14 cellular contexts compared by ENCODE assay signal in the genomic region with DNA sequence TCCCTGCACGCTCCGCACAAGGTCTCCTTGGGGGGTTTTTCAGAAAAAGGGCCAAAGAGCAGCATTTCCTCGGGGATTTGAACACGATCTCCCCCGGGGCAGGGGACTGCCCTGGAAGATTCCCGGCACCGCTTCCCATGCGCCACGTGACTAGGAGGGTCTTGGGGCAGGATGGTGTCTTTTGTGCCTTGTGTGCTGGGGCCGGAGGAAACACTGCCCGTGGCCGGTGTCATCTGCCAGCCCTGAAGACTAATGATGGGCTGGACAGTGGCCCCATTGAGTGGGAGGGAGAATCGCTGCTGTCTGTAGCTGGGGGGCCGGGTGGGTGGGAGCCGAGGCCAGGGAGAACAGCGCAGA.
A peak's percentile ranks its signal among the peaks of the same experiment; 100 is the strongest.
DNase-seq lines count a peak whose midpoint lies in the region; ATAC-seq, FAIRE-seq and TF ChIP-seq lines count a peak whose summit lies in the region.
"Had no signal": no experiment of that assay in that cellular context is flagged by ENCODE, and none has a peak within 500 bp of the region (broad histone marks: within the 10 kb centered on the region; RNA-seq: fewer than 3 reads in every experiment).

No MANE protein-coding gene starts in this region.

- WGBS in small intestine, 3 donors: 78 to 87% (median 79%) methylated on average over 16 of the region's 16 CpGs

- no peaks in the 10 kb centered on the region for H3K36me3 ChIP-seq in small intestine (ENCODE audit: control insufficient read depth in 2 of 2, insufficient read depth in 2 of 2, low read length in 2 of 2)

- ATAC-seq in activated T-cell treated with anti-CD3 and anti-CD28 coated beads, Interleukin-2, amount 50 U/mL, for 4 hours: no peak
- ATAC-seq in stimulated activated naive CD8-positive, alpha-beta T cell treated with anti-CD3 and anti-CD28 coated beads, Interleukin-15, amount 100 ng/mL, for 72 hours: no peak

- FAIRE-seq in small intestine (lab: Jason Lieb, UNC): no peak
- FAIRE-seq: G401.6, H1 had no signal

- peaks cover 8% of the 10 kb centered on the region for H3K36me3 Mint-ChIP-seq in activated T-cell treated with anti-CD3 and anti-CD28 coated beads, Interleukin-2, amount 50 U/mL, for 4 hours (ENCODE audit: insufficient read depth)
- H3K36me3 Mint-ChIP-seq in activated CD4-positive, alpha-beta memory T cell treated with anti-CD3 and anti-CD28 coated beads, Interleukin-2, amount 10 ng/mL, durations not matched to agents 7 days and 5 days (ENCODE audit: low read depth): peaks cover 78% of the 10 kb centered on the region
- H3K36me3 Mint-ChIP-seq in glutamatergic neuron (ENCODE audit: unreplicated experiment): no peaks in the 10 kb centered on the region

- H3K27me3 ChIP-seq in small intestine (ENCODE audit: control insufficient read depth in 2 of 2, insufficient read depth in 2 of 2, low read length in 2 of 2): no peaks in the 10 kb centered on the region

- peak overlapping the region; percentile 96 for H3K4me3 Mint-ChIP-seq in activated T-cell treated with anti-CD3 and anti-CD28 coated beads, Interleukin-2, amount 50 U/mL, for 4 hours
- H3K4me3 Mint-ChIP-seq in activated CD4-positive, alpha-beta memory T cell treated with anti-CD3 and anti-CD28 coated beads, Interleukin-2, amount 10 ng/mL, durations not matched to agents 7 days and 5 days: peak overlapping the region; percentile 90
- peak overlapping the region; percentile 61 for H3K4me3 Mint-ChIP-seq in glutamatergic neuron (ENCODE audit: unreplicated experiment)
- H3K4me3 Mint-ChIP-seq in stimulated activated naive CD8-positive, alpha-beta T cell treated with anti-CD3 and anti-CD28 coated beads, Interleukin-15, amount 100 ng/mL, for 72 hours: peak overlapping the region; percentile 93 to 94

- peak overlapping the region; percentile 99 for H3K27ac Mint-ChIP-seq in activated CD4-positive, alpha-beta memory T cell treated with anti-CD3 and anti-CD28 coated beads, Interleukin-2, amount 10 ng/mL, durations not matched to agents 7 days and 5 days
- H3K27ac Mint-ChIP-seq in glutamatergic neuron (ENCODE audit: unreplicated experiment): no peak overlapping the region
- H3K27ac Mint-ChIP-seq in stimulated activated naive CD8-positive, alpha-beta T cell treated with anti-CD3 and anti-CD28 coated beads, Interleukin-15, amount 100 ng/mL, for 72 hours: peak overlapping the region; percentile 86 to 97

- H3K4me3 ChIP-seq in small intestine (ENCODE audit: low read depth in 1 of 2, low read length in 2 of 2): peak overlapping the region in 1 of 2 donors; percentile 82

- no peak for DNase-seq in activated T-cell treated with anti-CD3 and anti-CD28 coated beads, Interleukin-2, amount 50 U/mL, for 4 hours
- no peak for DNase-seq in activated T-cell treated with anti-CD3 and anti-CD28 coated beads, Interleukin-2, amount 50 U/mL, for 48 hours
- no peak for DNase-seq in activated CD4-positive, alpha-beta memory T cell treated with anti-CD3 and anti-CD28 coated beads, Interleukin-2, amount 10 ng/mL, durations not matched to agents 7 days and 5 days
- no peak for DNase-seq in glutamatergic neuron
- no peak for DNase-seq in stimulated activated naive CD8-positive, alpha-beta T cell treated with anti-CD3 and anti-CD28 coated beads, Interleukin-15, amount 100 ng/mL, for 72 hours
- DNase-seq in stimulated activated CD4-positive, alpha-beta T cell treated with anti-CD3 and anti-CD28 coated beads, Interleukin-4, amount 100 ng/mL, for 1 hour: no peak
- DNase-seq in small intestine: no peak
- DNase-seq in activated effector memory CD4-positive, alpha-beta T cell treated with anti-CD3 and anti-CD28 coated beads, Interleukin-2, amount 50 U/mL, for 16 hours: no peak
- DNase-seq: activated CD4-positive, alpha-beta T cell treated with anti-CD3 and anti-CD28 coated beads, Interleukin-2, amount 50 U/mL, for 4 hours; NCI-H2171; retina; SHP77 had no signal

- POLR2A ChIA-PET in activated CD4-positive, alpha-beta memory T cell treated with anti-CD3 and anti-CD28 coated beads, Interleukin-2, amount 10 ng/mL, durations not matched to agents 7 days and 5 days (lab: Charles Lee): interaction anchor here (2.7 kb wide), 1 partner anchor 66 kb away, joined by 8 read pairs; no protein-coding TSS in a partner anchor

- no peaks in the 10 kb centered on the region for H3K9me3 ChIP-seq in small intestine (ENCODE audit: control insufficient read depth, low read depth)

- H3K27ac ChIP-seq in small intestine (ENCODE audit: low read depth in 1 of 2, low read length in 1 of 2): peak overlapping the region in 1 of 2 donors; percentile 94

- H3K9me3 Mint-ChIP-seq in activated T-cell treated with anti-CD3 and anti-CD28 coated beads, Interleukin-2, amount 50 U/mL, for 4 hours: no peaks in the 10 kb centered on the region
- no peaks in the 10 kb centered on the region for H3K9me3 Mint-ChIP-seq in activated CD4-positive, alpha-beta memory T cell treated with anti-CD3 and anti-CD28 coated beads, Interleukin-2, amount 10 ng/mL, durations not matched to agents 7 days and 5 days
- H3K9me3 Mint-ChIP-seq in glutamatergic neuron (ENCODE audit: unreplicated experiment): peaks cover 25% of the 10 kb centered on the region
- no peaks in the 10 kb centered on the region for H3K9me3 Mint-ChIP-seq in stimulated activated naive CD8-positive, alpha-beta T cell treated with anti-CD3 and anti-CD28 coated beads, Interleukin-15, amount 100 ng/mL, for 72 hours

- no peak for TF ChIP-seq CTCF in glutamatergic neuron (IDR thresholded peaks at IDR 0.05; ENCODE audit: partially characterized antibody, unreplicated experiment)

- H3K4me1 Mint-ChIP-seq in activated T-cell treated with anti-CD3 and anti-CD28 coated beads, Interleukin-2, amount 50 U/mL, for 4 hours (ENCODE audit: low read depth): peaks cover 63% of the 10 kb centered on the region
- H3K4me1 Mint-ChIP-seq in activated CD4-positive, alpha-beta memory T cell treated with anti-CD3 and anti-CD28 coated beads, Interleukin-2, amount 10 ng/mL, durations not matched to agents 7 days and 5 days: peaks cover 75% of the 10 kb centered on the region
- peaks cover 41% of the 10 kb centered on the region for H3K4me1 Mint-ChIP-seq in glutamatergic neuron (ENCODE audit: low read depth, unreplicated experiment)
- H3K4me1 Mint-ChIP-seq in stimulated activated naive CD8-positive, alpha-beta T cell treated with anti-CD3 and anti-CD28 coated beads, Interleukin-15, amount 100 ng/mL, for 72 hours: peaks cover 73% of the 10 kb centered on the region

- no peaks in the 10 kb centered on the region for H3K27me3 Mint-ChIP-seq in activated T-cell treated with anti-CD3 and anti-CD28 coated beads, Interleukin-2, amount 50 U/mL, for 4 hours (ENCODE audit: low read depth)
- no peaks in the 10 kb centered on the region for H3K27me3 Mint-ChIP-seq in activated CD4-positive, alpha-beta memory T cell treated with anti-CD3 and anti-CD28 coated beads, Interleukin-2, amount 10 ng/mL, durations not matched to agents 7 days and 5 days
- peaks cover 21% of the 10 kb centered on the region for H3K27me3 Mint-ChIP-seq in glutamatergic neuron (ENCODE audit: unreplicated experiment)
- H3K27me3 Mint-ChIP-seq in stimulated activated naive CD8-positive, alpha-beta T cell treated with anti-CD3 and anti-CD28 coated beads, Interleukin-15, amount 100 ng/mL, for 72 hours: no peaks in the 10 kb centered on the region

- CTCF ChIA-PET in activated CD4-positive, alpha-beta memory T cell treated with anti-CD3 and anti-CD28 coated beads, Interleukin-2, amount 10 ng/mL, durations not matched to agents 7 days and 5 days (lab: Charles Lee): no interaction called here

- peaks cover 16 to 17% of the 10 kb centered on the region in 2 donors for H3K4me1 ChIP-seq in small intestine (ENCODE audit: control insufficient read depth in 2 of 2, insufficient read depth in 1 of 2, low read depth in 1 of 2, low read length in 1 of 2)
